In the genomic region with DNA sequence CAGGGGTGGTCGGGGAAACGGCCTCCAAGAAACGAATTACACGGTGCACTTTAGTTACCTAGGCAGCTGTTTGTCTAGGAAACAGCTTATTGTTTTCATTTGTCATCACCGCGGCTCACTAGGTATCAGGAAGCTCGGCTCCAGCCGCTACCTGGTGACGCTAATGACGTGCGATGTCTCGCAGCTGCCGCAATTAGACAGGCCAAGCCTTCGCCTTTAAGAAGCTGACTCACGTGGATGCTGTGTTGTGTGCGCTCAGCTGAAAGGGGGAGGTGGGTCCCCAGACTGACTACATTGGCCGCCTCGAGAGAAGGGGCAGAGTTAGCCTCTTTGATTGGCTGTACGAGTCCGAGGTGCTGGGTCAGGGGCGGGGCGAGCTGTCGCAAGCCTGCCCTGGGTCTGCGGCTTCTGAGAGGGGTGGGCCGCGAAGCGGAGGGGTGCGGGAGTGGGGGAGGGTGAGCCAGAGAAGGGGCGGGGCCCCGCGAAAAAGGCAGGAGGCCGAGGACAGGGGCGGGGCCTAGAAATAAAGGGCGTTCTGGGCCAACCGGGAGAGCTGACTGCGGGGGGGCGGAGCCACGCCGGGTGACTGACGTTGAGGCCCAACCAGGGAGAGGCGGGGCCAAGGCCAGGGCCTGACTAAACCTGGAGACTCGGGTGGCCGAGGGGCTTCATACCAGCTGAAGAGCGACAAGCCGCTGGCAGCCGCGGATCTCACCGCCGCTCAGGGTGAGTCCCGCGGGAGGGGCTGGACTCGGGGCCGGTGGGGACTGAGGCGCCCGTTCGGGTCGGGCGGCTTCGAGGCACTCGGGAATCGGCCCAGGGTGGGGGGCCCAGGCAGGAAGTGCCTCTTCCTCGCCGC, we compare ENCODE assay signal across 1 cellular context.
TF ChIP-seq lines count a peak whose summit lies in the region.

A gene (plus strand): TSS at position 671 of the 859 bp plus-strand sequence. CDS start 9,645 bp downstream, outside the sequence.

TF ChIP-seq in K562, 482 proteins besides CTCF, POLR2A, EP300 and RAD21 (continued from another document and continues in another):
- TF ChIP-seq, protein P1, sequence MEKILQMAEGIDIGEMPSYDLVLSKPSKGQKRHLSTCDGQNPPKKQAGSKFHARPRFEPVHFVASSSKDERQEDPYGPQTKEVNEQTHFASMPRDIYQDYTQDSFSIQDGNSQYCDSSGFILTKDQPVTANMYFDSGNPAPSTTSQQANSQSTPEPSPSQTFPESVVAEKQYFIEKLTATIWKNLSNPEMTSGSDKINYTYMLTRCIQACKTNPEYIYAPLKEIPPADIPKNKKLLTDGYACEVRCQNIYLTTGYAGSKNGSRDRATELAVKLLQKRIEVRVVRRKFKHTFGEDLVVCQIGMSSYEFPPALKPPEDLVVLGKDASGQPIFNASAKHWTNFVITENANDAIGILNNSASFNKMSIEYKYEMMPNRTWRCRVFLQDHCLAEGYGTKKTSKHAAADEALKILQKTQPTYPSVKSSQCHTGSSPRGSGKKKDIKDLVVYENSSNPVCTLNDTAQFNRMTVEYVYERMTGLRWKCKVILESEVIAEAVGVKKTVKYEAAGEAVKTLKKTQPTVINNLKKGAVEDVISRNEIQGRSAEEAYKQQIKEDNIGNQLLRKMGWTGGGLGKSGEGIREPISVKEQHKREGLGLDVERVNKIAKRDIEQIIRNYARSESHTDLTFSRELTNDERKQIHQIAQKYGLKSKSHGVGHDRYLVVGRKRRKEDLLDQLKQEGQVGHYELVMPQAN (IDR thresholded peaks at IDR 0.05; ENCODE audit: borderline replicate concordance): peak; percentile 71; the same call in 1 of the 2 replicates
- no peak for TF ChIP-seq STAG1 (CRISPR knock-in tag; IDR thresholded peaks at IDR 0.05; ENCODE audit: borderline replicate concordance)
- TF ChIP-seq CAMTA2 (CRISPR knock-in tag; conservative IDR thresholded peaks at IDR 0.05): no peak
- TF ChIP-seq ZC3H8 (IDR thresholded peaks at IDR 0.05): no peak
- TF ChIP-seq, protein P2, sequence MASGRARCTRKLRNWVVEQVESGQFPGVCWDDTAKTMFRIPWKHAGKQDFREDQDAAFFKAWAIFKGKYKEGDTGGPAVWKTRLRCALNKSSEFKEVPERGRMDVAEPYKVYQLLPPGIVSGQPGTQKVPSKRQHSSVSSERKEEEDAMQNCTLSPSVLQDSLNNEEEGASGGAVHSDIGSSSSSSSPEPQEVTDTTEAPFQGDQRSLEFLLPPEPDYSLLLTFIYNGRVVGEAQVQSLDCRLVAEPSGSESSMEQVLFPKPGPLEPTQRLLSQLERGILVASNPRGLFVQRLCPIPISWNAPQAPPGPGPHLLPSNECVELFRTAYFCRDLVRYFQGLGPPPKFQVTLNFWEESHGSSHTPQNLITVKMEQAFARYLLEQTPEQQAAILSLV (tag; IDR thresholded peaks at IDR 0.05): no peak
- no peak for TF ChIP-seq ZNF551 (CRISPR knock-in tag; IDR thresholded peaks at IDR 0.05)
- no peak for TF ChIP-seq GATA2 (CRISPR knock-in tag; IDR thresholded peaks at IDR 0.05)
- peak; percentile 67 for TF ChIP-seq POLR2B (IDR thresholded peaks at IDR 0.05; ENCODE audit: low read depth, partially characterized antibody)
- TF ChIP-seq SMAD1 (IDR thresholded peaks at IDR 0.05; ENCODE audit: low read depth, low read length, partially characterized antibody): no peak
- TF ChIP-seq ZNF133 (CRISPR knock-in tag; IDR thresholded peaks at IDR 0.05): no peak
- peak; percentile 60 for TF ChIP-seq RNF2 (IDR thresholded peaks at IDR 0.05)
- TF ChIP-seq ZNF347 (CRISPR knock-in tag; IDR thresholded peaks at IDR 0.05; ENCODE audit: low read depth): no peak
- TF ChIP-seq, protein P3, sequence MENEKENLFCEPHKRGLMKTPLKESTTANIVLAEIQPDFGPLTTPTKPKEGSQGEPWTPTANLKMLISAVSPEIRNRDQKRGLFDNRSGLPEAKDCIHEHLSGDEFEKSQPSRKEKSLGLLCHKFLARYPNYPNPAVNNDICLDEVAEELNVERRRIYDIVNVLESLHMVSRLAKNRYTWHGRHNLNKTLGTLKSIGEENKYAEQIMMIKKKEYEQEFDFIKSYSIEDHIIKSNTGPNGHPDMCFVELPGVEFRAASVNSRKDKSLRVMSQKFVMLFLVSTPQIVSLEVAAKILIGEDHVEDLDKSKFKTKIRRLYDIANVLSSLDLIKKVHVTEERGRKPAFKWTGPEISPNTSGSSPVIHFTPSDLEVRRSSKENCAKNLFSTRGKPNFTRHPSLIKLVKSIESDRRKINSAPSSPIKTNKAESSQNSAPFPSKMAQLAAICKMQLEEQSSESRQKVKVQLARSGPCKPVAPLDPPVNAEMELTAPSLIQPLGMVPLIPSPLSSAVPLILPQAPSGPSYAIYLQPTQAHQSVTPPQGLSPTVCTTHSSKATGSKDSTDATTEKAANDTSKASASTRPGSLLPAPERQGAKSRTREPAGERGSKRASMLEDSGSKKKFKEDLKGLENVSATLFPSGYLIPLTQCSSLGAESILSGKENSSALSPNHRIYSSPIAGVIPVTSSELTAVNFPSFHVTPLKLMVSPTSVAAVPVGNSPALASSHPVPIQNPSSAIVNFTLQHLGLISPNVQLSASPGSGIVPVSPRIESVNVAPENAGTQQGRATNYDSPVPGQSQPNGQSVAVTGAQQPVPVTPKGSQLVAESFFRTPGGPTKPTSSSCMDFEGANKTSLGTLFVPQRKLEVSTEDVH (IDR thresholded peaks at IDR 0.05; ENCODE audit: low read depth, partially characterized antibody): no peak
- TF ChIP-seq, protein P4, sequence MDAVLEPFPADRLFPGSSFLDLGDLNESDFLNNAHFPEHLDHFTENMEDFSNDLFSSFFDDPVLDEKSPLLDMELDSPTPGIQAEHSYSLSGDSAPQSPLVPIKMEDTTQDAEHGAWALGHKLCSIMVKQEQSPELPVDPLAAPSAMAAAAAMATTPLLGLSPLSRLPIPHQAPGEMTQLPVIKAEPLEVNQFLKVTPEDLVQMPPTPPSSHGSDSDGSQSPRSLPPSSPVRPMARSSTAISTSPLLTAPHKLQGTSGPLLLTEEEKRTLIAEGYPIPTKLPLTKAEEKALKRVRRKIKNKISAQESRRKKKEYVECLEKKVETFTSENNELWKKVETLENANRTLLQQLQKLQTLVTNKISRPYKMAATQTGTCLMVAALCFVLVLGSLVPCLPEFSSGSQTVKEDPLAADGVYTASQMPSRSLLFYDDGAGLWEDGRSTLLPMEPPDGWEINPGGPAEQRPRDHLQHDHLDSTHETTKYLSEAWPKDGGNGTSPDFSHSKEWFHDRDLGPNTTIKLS (IDR thresholded peaks at IDR 0.05; ENCODE audit: borderline replicate concordance, low read depth): peak; percentile 51; the same call in 1 of the 2 replicates
- TF ChIP-seq SRF (CRISPR knock-in tag; IDR thresholded peaks at IDR 0.05): peak in 1 of 2 experiments; percentile 60; a peak in 1 of 4 replicates
- TF ChIP-seq ZKSCAN1 (IDR thresholded peaks at IDR 0.05; ENCODE audit: low read depth, low read length): no peak
- TF ChIP-seq, protein P5, sequence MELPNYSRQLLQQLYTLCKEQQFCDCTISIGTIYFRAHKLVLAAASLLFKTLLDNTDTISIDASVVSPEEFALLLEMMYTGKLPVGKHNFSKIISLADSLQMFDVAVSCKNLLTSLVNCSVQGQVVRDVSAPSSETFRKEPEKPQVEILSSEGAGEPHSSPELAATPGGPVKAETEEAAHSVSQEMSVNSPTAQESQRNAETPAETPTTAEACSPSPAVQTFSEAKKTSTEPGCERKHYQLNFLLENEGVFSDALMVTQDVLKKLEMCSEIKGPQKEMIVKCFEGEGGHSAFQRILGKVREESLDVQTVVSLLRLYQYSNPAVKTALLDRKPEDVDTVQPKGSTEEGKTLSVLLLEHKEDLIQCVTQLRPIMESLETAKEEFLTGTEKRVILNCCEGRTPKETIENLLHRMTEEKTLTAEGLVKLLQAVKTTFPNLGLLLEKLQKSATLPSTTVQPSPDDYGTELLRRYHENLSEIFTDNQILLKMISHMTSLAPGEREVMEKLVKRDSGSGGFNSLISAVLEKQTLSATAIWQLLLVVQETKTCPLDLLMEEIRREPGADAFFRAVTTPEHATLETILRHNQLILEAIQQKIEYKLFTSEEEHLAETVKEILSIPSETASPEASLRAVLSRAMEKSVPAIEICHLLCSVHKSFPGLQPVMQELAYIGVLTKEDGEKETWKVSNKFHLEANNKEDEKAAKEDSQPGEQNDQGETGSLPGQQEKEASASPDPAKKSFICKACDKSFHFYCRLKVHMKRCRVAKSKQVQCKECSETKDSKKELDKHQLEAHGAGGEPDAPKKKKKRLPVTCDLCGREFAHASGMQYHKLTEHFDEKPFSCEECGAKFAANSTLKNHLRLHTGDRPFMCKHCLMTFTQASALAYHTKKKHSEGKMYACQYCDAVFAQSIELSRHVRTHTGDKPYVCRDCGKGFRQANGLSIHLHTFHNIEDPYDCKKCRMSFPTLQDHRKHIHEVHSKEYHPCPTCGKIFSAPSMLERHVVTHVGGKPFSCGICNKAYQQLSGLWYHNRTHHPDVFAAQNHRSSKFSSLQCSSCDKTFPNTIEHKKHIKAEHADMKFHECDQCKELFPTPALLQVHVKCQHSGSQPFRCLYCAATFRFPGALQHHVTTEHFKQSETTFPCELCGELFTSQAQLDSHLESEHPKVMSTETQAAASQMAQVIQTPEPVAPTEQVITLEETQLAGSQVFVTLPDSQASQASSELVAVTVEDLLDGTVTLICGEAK (IDR thresholded peaks at IDR 0.05): 0 out of 2 replicates have a peak, but pooled peaks have one; percentile 24
- TF ChIP-seq, protein P5 (CRISPR knock-in tag; IDR thresholded peaks at IDR 0.05): no peak
- TF ChIP-seq, protein P6, sequence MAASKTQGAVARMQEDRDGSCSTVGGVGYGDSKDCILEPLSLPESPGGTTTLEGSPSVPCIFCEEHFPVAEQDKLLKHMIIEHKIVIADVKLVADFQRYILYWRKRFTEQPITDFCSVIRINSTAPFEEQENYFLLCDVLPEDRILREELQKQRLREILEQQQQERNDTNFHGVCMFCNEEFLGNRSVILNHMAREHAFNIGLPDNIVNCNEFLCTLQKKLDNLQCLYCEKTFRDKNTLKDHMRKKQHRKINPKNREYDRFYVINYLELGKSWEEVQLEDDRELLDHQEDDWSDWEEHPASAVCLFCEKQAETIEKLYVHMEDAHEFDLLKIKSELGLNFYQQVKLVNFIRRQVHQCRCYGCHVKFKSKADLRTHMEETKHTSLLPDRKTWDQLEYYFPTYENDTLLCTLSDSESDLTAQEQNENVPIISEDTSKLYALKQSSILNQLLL (CRISPR knock-in tag; IDR thresholded peaks at IDR 0.05; ENCODE audit: borderline replicate concordance): no peak
- no peak for TF ChIP-seq NFIX (CRISPR knock-in tag; IDR thresholded peaks at IDR 0.05; ENCODE audit: low read depth)
- TF ChIP-seq, protein P7, sequence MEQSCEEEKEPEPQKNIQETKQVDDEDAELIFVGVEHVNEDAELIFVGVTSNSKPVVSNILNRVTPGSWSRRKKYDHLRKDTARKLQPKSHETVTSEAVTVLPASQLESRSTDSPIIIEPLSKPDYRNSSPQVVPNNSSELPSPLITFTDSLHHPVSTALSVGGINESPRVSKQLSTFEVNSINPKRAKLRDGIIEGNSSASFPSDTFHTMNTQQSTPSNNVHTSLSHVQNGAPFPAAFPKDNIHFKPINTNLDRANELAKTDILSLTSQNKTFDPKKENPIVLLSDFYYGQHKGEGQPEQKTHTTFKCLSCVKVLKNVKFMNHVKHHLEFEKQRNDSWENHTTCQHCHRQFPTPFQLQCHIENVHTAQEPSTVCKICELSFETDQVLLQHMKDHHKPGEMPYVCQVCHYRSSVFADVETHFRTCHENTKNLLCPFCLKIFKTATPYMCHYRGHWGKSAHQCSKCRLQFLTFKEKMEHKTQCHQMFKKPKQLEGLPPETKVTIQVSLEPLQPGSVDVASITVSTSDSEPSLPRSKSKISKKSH (CRISPR knock-in tag; IDR thresholded peaks at IDR 0.05): no peak
- TF ChIP-seq, protein P8, sequence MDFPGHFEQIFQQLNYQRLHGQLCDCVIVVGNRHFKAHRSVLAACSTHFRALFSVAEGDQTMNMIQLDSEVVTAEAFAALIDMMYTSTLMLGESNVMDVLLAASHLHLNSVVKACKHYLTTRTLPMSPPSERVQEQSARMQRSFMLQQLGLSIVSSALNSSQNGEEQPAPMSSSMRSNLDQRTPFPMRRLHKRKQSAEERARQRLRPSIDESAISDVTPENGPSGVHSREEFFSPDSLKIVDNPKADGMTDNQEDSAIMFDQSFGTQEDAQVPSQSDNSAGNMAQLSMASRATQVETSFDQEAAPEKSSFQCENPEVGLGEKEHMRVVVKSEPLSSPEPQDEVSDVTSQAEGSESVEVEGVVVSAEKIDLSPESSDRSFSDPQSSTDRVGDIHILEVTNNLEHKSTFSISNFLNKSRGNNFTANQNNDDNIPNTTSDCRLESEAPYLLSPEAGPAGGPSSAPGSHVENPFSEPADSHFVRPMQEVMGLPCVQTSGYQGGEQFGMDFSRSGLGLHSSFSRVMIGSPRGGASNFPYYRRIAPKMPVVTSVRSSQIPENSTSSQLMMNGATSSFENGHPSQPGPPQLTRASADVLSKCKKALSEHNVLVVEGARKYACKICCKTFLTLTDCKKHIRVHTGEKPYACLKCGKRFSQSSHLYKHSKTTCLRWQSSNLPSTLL (IDR thresholded peaks at IDR 0.05): no peak
- no peak for TF ChIP-seq KLF1 (tag; IDR thresholded peaks at IDR 0.05)
- TF ChIP-seq ZNF174 (CRISPR knock-in tag; IDR thresholded peaks at IDR 0.05): no peak
